ENCODE assay signal across 2 cellular contexts in the genomic region with DNA sequence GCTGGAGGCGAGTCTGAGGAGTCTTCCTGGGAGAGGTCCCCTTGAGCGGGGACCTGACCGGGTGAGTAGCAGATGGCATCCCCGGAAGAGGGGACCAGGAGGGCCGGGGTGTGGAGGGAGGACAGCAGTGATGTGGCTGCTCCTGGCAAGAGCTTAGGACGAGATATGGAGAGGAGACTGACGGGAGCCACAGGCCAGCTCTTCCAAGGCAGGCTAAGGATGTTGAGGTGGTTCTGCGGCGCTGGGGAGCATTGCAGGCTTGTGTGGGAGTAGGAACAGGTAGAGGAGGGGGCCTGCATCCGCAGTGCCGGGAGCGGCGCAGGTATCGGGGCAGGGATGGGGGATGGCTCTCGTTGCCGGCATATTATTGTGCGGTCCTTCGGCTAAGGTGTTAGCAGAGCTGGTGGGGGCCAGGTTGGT.
TF ChIP-seq lines count a peak whose summit lies in the region.

No MANE protein-coding gene starts in this region.

TF ChIP-seq in HEK293, 187 proteins besides CTCF, POLR2A, EP300 and RAD21 (continued from another document):
- TF ChIP-seq, protein P1, sequence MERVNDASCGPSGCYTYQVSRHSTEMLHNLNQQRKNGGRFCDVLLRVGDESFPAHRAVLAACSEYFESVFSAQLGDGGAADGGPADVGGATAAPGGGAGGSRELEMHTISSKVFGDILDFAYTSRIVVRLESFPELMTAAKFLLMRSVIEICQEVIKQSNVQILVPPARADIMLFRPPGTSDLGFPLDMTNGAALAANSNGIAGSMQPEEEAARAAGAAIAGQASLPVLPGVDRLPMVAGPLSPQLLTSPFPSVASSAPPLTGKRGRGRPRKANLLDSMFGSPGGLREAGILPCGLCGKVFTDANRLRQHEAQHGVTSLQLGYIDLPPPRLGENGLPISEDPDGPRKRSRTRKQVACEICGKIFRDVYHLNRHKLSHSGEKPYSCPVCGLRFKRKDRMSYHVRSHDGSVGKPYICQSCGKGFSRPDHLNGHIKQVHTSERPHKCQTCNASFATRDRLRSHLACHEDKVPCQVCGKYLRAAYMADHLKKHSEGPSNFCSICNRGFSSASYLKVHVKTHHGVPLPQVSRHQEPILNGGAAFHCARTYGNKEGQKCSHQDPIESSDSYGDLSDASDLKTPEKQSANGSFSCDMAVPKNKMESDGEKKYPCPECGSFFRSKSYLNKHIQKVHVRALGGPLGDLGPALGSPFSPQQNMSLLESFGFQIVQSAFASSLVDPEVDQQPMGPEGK (tag by site-specific recombination; IDR thresholded peaks at IDR 0.05), result no peak
- peak; percentile 38; the same call in 1 of the 2 replicates for TF ChIP-seq GLIS1 (tag by site-specific recombination; IDR thresholded peaks at IDR 0.05)
- TF ChIP-seq, protein P2, sequence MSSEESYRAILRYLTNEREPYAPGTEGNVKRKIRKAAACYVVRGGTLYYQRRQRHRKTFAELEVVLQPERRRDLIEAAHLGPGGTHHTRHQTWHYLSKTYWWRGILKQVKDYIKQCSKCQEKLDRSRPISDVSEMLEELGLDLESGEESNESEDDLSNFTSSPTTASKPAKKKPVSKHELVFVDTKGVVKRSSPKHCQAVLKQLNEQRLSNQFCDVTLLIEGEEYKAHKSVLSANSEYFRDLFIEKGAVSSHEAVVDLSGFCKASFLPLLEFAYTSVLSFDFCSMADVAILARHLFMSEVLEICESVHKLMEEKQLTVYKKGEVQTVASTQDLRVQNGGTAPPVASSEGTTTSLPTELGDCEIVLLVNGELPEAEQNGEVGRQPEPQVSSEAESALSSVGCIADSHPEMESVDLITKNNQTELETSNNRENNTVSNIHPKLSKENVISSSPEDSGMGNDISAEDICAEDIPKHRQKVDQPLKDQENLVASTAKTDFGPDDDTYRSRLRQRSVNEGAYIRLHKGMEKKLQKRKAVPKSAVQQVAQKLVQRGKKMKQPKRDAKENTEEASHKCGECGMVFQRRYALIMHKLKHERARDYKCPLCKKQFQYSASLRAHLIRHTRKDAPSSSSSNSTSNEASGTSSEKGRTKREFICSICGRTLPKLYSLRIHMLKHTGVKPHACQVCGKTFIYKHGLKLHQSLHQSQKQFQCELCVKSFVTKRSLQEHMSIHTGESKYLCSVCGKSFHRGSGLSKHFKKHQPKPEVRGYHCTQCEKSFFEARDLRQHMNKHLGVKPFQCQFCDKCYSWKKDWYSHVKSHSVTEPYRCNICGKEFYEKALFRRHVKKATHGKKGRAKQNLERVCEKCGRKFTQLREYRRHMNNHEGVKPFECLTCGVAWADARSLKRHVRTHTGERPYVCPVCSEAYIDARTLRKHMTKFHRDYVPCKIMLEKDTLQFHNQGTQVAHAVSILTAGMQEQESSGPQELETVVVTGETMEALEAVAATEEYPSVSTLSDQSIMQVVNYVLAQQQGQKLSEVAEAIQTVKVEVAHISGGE (tag by site-specific recombination; conservative IDR thresholded peaks at IDR 0.05; ENCODE audit: low read depth), result no peak
TF ChIP-seq in HEK293: peak in this region for 1.

TF ChIP-seq in WTC11, 78 proteins besides CTCF, POLR2A, EP300 and RAD21 (continued from another document):
- TF ChIP-seq, protein P3, sequence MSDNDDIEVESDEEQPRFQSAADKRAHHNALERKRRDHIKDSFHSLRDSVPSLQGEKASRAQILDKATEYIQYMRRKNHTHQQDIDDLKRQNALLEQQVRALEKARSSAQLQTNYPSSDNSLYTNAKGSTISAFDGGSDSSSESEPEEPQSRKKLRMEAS (CRISPR knock-in tag; IDR thresholded peaks at IDR 0.05), result no peak
- TF ChIP-seq, protein P4, sequence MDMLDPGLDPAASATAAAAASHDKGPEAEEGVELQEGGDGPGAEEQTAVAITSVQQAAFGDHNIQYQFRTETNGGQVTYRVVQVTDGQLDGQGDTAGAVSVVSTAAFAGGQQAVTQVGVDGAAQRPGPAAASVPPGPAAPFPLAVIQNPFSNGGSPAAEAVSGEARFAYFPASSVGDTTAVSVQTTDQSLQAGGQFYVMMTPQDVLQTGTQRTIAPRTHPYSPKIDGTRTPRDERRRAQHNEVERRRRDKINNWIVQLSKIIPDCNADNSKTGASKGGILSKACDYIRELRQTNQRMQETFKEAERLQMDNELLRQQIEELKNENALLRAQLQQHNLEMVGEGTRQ (CRISPR knock-in tag; IDR thresholded peaks at IDR 0.05), result no peak
- TF ChIP-seq ETV6 (CRISPR knock-in tag; IDR thresholded peaks at IDR 0.05) (no peak), JAZF1 (CRISPR knock-in tag; IDR thresholded peaks at IDR 0.05) (no peak), SMAD4 (CRISPR knock-in tag; IDR thresholded peaks at IDR 0.05) (no peak), ZNF232 (CRISPR knock-in tag; IDR thresholded peaks at IDR 0.05) (no peak)
- TF ChIP-seq, protein P5, sequence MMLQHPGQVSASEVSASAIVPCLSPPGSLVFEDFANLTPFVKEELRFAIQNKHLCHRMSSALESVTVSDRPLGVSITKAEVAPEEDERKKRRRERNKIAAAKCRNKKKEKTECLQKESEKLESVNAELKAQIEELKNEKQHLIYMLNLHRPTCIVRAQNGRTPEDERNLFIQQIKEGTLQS (CRISPR knock-in tag; conservative IDR thresholded peaks at IDR 0.05), result no peak
